In the genomic region with DNA sequence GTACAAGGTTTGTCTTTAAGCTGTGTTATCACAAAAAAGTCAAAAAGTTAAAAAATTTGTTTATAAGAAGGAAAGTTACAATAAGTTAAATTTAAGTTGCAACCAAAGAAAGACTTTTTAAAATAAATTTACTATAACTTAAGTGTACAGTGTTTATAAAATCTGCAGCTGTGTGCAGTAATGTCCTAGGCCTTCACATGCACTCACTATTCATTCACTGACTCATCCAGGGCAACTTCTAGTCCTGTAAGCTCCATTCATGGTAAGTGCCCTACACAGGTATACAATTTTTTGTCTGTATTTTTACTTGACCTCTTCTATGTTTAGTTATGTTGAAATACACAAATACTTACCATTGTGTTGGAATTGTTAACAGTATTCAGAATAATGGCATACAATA, we compare ENCODE assay signal across 23 cellular contexts.
"Had no signal": no experiment of that assay in that cellular context is flagged by ENCODE, and none has a peak within 500 bp of the region (broad histone marks: within the 10 kb centered on the region; RNA-seq: fewer than 3 reads in every experiment).

No MANE protein-coding gene starts in this region.

- H3K4me1 ChIP-seq: left ventricle myocardium inferior, stomach, testis, thyroid gland, transverse colon, upper lobe of left lung, vagina had no signal

- H3K4me3 ChIP-seq: left ventricle myocardium inferior, lung, mucosa of descending colon, ovary, skin epidermis, stomach, testis, thyroid gland, transverse colon, upper lobe of left lung, vagina had no signal

- H3K36me3 ChIP-seq: left ventricle myocardium inferior, ovary, stomach, thyroid gland, transverse colon, upper lobe of left lung, vagina had no signal

- H3K27ac ChIP-seq: left ventricle myocardium inferior, ovary, skin epidermis, stomach, testis, thyroid gland, transverse colon, upper lobe of left lung, vagina had no signal

- H3K9me3 ChIP-seq: mucosa of descending colon, ovary, testis, thyroid gland, transverse colon, vagina had no signal

- H3K27me3 ChIP-seq: ovary, stomach, testis, thyroid gland, transverse colon, upper lobe of left lung, vagina had no signal

- DNase-seq: immature natural killer cell; kidney; left ventricle myocardium inferior; midbrain; mucosa of descending colon; naive thymus-derived CD4-positive, alpha-beta T cell; ovary; retina; right cardiac atrium; stimulated activated CD4-positive, alpha-beta T cell treated with anti-CD3 and anti-CD28 coated beads, Interleukin-12 subunit alpha, Interleukin-12 subunit beta, amount 100 ng/mL, for 4 hours; stimulated activated CD4-positive, alpha-beta T cell treated with anti-CD3 and anti-CD28 coated beads, Interleukin-15, amount 100 ng/mL, for 24 hours; stimulated activated CD4-positive, alpha-beta T cell treated with anti-CD3 and anti-CD28 coated beads, Interleukin-2, amount 100 ng/mL, for 24 hours; stimulated activated CD4-positive, alpha-beta T cell treated with anti-CD3 and anti-CD28 coated beads, Interleukin-4, amount 100 ng/mL, for 1 hour; stimulated activated naive B cell treated with anti-CD40 and anti-IgM and Interleukin-4, amounts not matched to agents 10 μg/mL and 1 μg/mL and 100 μg/mL, for 72 hours; stimulated activated naive CD8-positive, alpha-beta T cell treated with anti-CD3 and anti-CD28 coated beads, Interleukin-15, Interleukin-2, amounts not matched to agents 100 U/mL and 50 U/mL, for 24 hours; stomach; testis; thyroid gland; transverse colon; upper lobe of left lung had no signal
